Comparison of ENCODE assay signal across 22 cellular contexts in genomic region chr3:56836276-56837163, GRCh38. TPM values are rescaled to one million over a fixed set of nuclear protein-coding genes. Genes with fewer than 3 reads are reported as not detected.
DNase-seq lines count a peak whose midpoint lies in the region; ATAC-seq and TF ChIP-seq lines count a peak whose summit lies in the region.
"Had no signal": no experiment of that assay in that cellular context is flagged by ENCODE, and none has a peak within 500 bp of the region (broad histone marks: within the 10 kb centered on the region; RNA-seq: fewer than 3 reads in every experiment).

No MANE protein-coding gene starts in this region.

- ATAC-seq in natural killer cell (no peak), GM19395 (IDR thresholded peaks at IDR 0.05; ENCODE audit: unreplicated experiment) (no peak)
- ATAC-seq: gastroesophageal sphincter, mucosa of descending colon, sciatic nerve had no signal

- H3K4me1 Mint-ChIP-seq in natural killer cell, result peaks cover 10% of the 10 kb centered on the region in 2 donors

- CTCF ChIA-PET in RWPE1 (lab: Yijun Ruan, JAX), result interaction anchor here (0.7 kb wide), 1 partner anchor 48 kb away, joined by 3 read pairs; no protein-coding TSS in a partner anchor

- POLR2A ChIA-PET in RWPE1 (lab: Yijun Ruan, JAX; ENCODE audit: low non-redundant PET), result no interaction called here

- H3K9me3 ChIP-seq in tibial artery, result no peaks in the 10 kb centered on the region
- H3K9me3 ChIP-seq: colonic mucosa, gastroesophageal sphincter, mucosa of descending colon, stomach, upper lobe of left lung had no signal

- H3K27me3 Mint-ChIP-seq in natural killer cell (ENCODE audit: low read depth in 2 of 2), result no peaks in the 10 kb centered on the region
- H3K27me3 Mint-ChIP-seq: activated T-helper 17 cell treated with anti-CD3 and anti-CD28 coated beads, Interleukin-2, amount 50 U/mL, for 72 hours; CD4-positive, CD25-positive, alpha-beta regulatory T cell had no signal

- no peak overlapping the region for H3K4me3 ChIP-seq in tibial artery
- H3K4me3 ChIP-seq: colonic mucosa, gastroesophageal sphincter, mucosa of descending colon, stomach, upper lobe of left lung had no signal

- H3K27ac ChIP-seq in RWPE1 (peak overlapping the region; percentile 42; the same call in 1 of the 2 replicates), epithelial cell of prostate (peak overlapping the region; percentile 53), tibial artery (no peak overlapping the region)
- H3K27ac ChIP-seq: colonic mucosa, gastroesophageal sphincter, KMS-11, stomach, upper lobe of left lung had no signal

- H3K36me3 ChIP-seq in tibial artery, result no peaks in the 10 kb centered on the region
- H3K36me3 ChIP-seq: colonic mucosa, gastroesophageal sphincter, stomach, upper lobe of left lung had no signal

- no peaks in the 10 kb centered on the region for H3K4me1 ChIP-seq in tibial artery
- H3K4me1 ChIP-seq: colonic mucosa, gastroesophageal sphincter, upper lobe of left lung had no signal

- TF ChIP-seq CTCF in RWPE1 (conservative IDR thresholded peaks at IDR 0.05; ENCODE audit: low read depth) (no peak), natural killer cell (IDR thresholded peaks at IDR 0.05) (no peak), tibial artery (IDR thresholded peaks at IDR 0.05) (no peak)

- intact Hi-C loops in natural killer cell (cut with micrococcal nuclease), result no loop called here
- intact Hi-C loops in tibial artery (cut with DNase I; ENCODE audit: low total_unique reads), result no loop called here

- H3K27me3 ChIP-seq in tibial artery, result no peaks in the 10 kb centered on the region
- H3K27me3 ChIP-seq: colonic mucosa, gastroesophageal sphincter, stomach, upper lobe of left lung had no signal

- DNase-seq in A172 (ENCODE audit: low spot score) (peak; percentile 35), HCEC 1CT (peak; percentile 10), RWPE1 (ENCODE audit: low spot score) (peak; percentile 54), epithelial cell of prostate (ENCODE audit: low read depth, low spot score) (no peak), natural killer cell (no peak), tibial artery (no peak), HuH-7.5 (ENCODE audit: low spot score) (no peak)
- DNase-seq: activated CD4-positive, CD25-positive, alpha-beta regulatory T cell treated with anti-CD3 and anti-CD28 coated beads, Interleukin-2, amount 50 U/mL, for 72 hours; amygdala; CD4-positive, CD25-positive, alpha-beta regulatory T cell; colonic mucosa; mucosa of descending colon; NCI-H1417 treated with DMSO at 0.1 percent for 48 hours; NCI-H526; stomach; upper lobe of left lung had no signal

- no peaks in the 10 kb centered on the region for H3K36me3 Mint-ChIP-seq in natural killer cell

- H3K9me3 Mint-ChIP-seq in natural killer cell, result no peaks in the 10 kb centered on the region
- H3K9me3 Mint-ChIP-seq: activated T-helper 17 cell treated with anti-CD3 and anti-CD28 coated beads, Interleukin-2, amount 50 U/mL, for 72 hours; CD4-positive, CD25-positive, alpha-beta regulatory T cell; T-helper 2 cell treated with Interferon-gamma antibody and Interleukin-4, amounts not matched to agents 5 μg/mL and 100 μg/mL, for 36 hours had no signal

- no peak overlapping the region for H3K4me3 Mint-ChIP-seq in natural killer cell
- H3K4me3 Mint-ChIP-seq: activated T-helper 17 cell treated with anti-CD3 and anti-CD28 coated beads, Interleukin-2, amount 50 U/mL, for 72 hours; CD4-positive, CD25-positive, alpha-beta regulatory T cell; T-helper 2 cell treated with Interferon-gamma antibody and Interleukin-4, amounts not matched to agents 5 μg/mL and 100 μg/mL, for 36 hours had no signal

- no peak overlapping the region for H3K27ac Mint-ChIP-seq in natural killer cell
- H3K27ac Mint-ChIP-seq: activated T-helper 17 cell treated with anti-CD3 and anti-CD28 coated beads, Interleukin-2, amount 50 U/mL, for 72 hours; T-helper 2 cell treated with Interferon-gamma antibody and Interleukin-4, amounts not matched to agents 5 μg/mL and 100 μg/mL, for 36 hours had no signal

RNA-seq across cellular contexts. Expression of gene ARHGEF3, which starts 34.8 kb away (rescaled TPM):
- total RNA-seq in A172 (2014; rRNA removed; shearing (Covaris generic)), result 10.4 and 14.4 TPM in 2 replicates
- total RNA-seq in natural killer cell, result 100 to 1,000 TPM; 112 to 211 (median 135) TPM

Comparison
In these comparisons a context has a peak if more than half of its experiments do, and no peak if none do; other contexts are left out.
1. DNase-seq: peak in A172 (single experiment), HCEC 1CT (single experiment) and RWPE1 (single experiment); none in epithelial cell of prostate (single experiment), natural killer cell (single experiment), tibial artery (0 of 2) and HuH-7.5 (single experiment).
2. H3K27ac ChIP-seq: peak in RWPE1 (single experiment) and epithelial cell of prostate (single experiment); none in tibial artery (0 of 2).